Comparison of ENCODE assay signal across 8 cellular contexts in the genomic region with DNA sequence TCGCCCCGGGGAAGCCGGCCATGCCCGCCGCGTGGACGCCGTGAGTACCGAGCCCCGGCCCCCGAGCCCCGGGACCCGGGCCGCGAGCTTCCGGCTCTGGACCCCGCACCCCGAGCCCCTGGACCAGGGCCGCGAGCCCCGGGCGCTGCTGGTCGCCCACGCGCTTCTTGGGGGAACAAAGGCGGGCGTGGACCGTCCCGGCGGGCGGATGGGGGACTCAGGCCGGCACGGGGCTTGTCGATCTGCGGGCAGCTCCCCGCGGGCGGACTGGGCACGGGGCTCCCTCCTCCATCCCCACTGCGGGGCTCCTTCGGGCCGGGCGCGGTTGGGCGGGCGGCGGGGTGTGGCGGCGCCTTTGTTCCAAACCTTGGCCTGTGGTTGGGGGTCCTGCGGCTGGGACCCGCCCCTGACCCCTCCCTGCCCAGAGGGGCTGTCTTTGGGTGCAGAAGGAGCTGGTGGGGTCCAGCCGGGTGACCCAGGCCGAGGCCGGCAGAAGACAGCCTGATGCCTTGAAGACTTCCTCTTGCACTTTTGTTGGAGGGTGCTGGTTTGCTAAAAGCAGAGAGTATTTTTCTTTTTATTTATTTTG. TPM values are rescaled to one million over a fixed set of nuclear protein-coding genes. Genes with fewer than 3 reads are reported as not detected.
DNase-seq lines count a peak whose midpoint lies in the region; ATAC-seq and TF ChIP-seq lines count a peak whose summit lies in the region.

No MANE protein-coding gene starts in this region.

- peaks cover 12% of the 10 kb centered on the region for H3K36me3 ChIP-seq in CD4-positive, CD25-positive, alpha-beta regulatory T cell (ENCODE audit: control insufficient read depth, insufficient read depth, low read length)
- H3K36me3 ChIP-seq in Karpas-422 (ENCODE audit: insufficient read depth, low read length): no peaks in the 10 kb centered on the region
- H3K36me3 ChIP-seq in endodermal cell (ENCODE audit: control insufficient read depth, insufficient read depth, low read length): peaks cover 18% of the 10 kb centered on the region

- peak overlapping the region; percentile 33 for H3K27ac ChIP-seq in CD4-positive, CD25-positive, alpha-beta regulatory T cell (ENCODE audit: insufficient read depth, low read length, poor library complexity, severe bottlenecking)
- H3K27ac ChIP-seq in Karpas-422 (ENCODE audit: low read length) (peak overlapping the region; percentile 34), endodermal cell (ENCODE audit: low read depth, low read length) (peak overlapping the region; percentile 68), caudate nucleus (ENCODE audit: low read depth, low read length) (no peak overlapping the region)

- H3K4me3 Mint-ChIP-seq in CD4-positive, CD25-positive, alpha-beta regulatory T cell: peak overlapping the region; percentile 78 to 87 (median 82)
- H3K4me3 Mint-ChIP-seq in endodermal cell: peak overlapping the region; percentile 59
- peak overlapping the region; percentile 84 for H3K4me3 Mint-ChIP-seq in neural crest cell

- 0% methylated on average over 10 to 54 of the region's 54 CpGs for WGBS in endodermal cell (ENCODE audit: insufficient coverage in 1 of 2, insufficient read length in 1 of 2), 2 experiments

- H3K9me3 ChIP-seq in CD4-positive, CD25-positive, alpha-beta regulatory T cell (ENCODE audit: control insufficient read depth in 2 of 2, low read length in 2 of 2): no peaks in the 10 kb centered on the region
- H3K9me3 ChIP-seq in Karpas-422 (ENCODE audit: low read length) (no peaks in the 10 kb centered on the region), endodermal cell (ENCODE audit: control insufficient read depth, low read length) (no peaks in the 10 kb centered on the region)

- H3K9me3 Mint-ChIP-seq in CD4-positive, CD25-positive, alpha-beta regulatory T cell: no peaks in the 10 kb centered on the region
- H3K9me3 Mint-ChIP-seq in endodermal cell (peaks cover 5% of the 10 kb centered on the region), neural crest cell (peaks cover 9% of the 10 kb centered on the region)

- H3K27me3 Mint-ChIP-seq in CD4-positive, CD25-positive, alpha-beta regulatory T cell: no peaks in the 10 kb centered on the region
- H3K27me3 Mint-ChIP-seq in endodermal cell (ENCODE audit: insufficient read depth) (peaks cover 7% of the 10 kb centered on the region), neural crest cell (ENCODE audit: low read depth) (no peaks in the 10 kb centered on the region)

- peak overlapping the region; percentile 32 for H3K4me3 ChIP-seq in CD4-positive, CD25-positive, alpha-beta regulatory T cell (ENCODE audit: low read depth, low read length)
- H3K4me3 ChIP-seq in Karpas-422 (ENCODE audit: low read length) (peak overlapping the region; percentile 82), endodermal cell (ENCODE audit: low read length) (peak overlapping the region; percentile 80)

- TF ChIP-seq CTCF in endodermal cell (conservative IDR thresholded peaks at IDR 0.05): no peak
- no peak for TF ChIP-seq CTCF in neural crest cell (conservative IDR thresholded peaks at IDR 0.05)

- H2AFZ ChIP-seq in Karpas-422 (ENCODE audit: low read length): no peak overlapping the region

- H3K4me2 ChIP-seq in Karpas-422 (ENCODE audit: low read depth, low read length, poor library complexity, severe bottlenecking): peak overlapping the region; percentile 84

- no peak for ATAC-seq in CD4-positive, CD25-positive, alpha-beta regulatory T cell (ENCODE audit: low read depth in 2 of 2)
- ATAC-seq in left lobe of liver (no peak), GM21529 (IDR thresholded peaks at IDR 0.05; ENCODE audit: unreplicated experiment) (no peak)

- H3K79me2 ChIP-seq in Karpas-422 (ENCODE audit: low read length): peaks cover 30% of the 10 kb centered on the region

- no peaks in the 10 kb centered on the region for H3K27me3 ChIP-seq in CD4-positive, CD25-positive, alpha-beta regulatory T cell (ENCODE audit: control insufficient read depth, insufficient read depth, low read length)
- H3K27me3 ChIP-seq in Karpas-422 (ENCODE audit: low read length): no peaks in the 10 kb centered on the region
- no peaks in the 10 kb centered on the region for H3K27me3 ChIP-seq in endodermal cell (ENCODE audit: control insufficient read depth, insufficient read depth, low read length, poor library complexity, severe bottlenecking)

- H4K20me1 ChIP-seq in Karpas-422 (ENCODE audit: insufficient read depth, low read depth, low read length): peaks cover 24% of the 10 kb centered on the region

- H3K27ac Mint-ChIP-seq in CD4-positive, CD25-positive, alpha-beta regulatory T cell: peak overlapping the region; percentile 26 to 68 (median 36)
- H3K27ac Mint-ChIP-seq in endodermal cell (no peak overlapping the region), neural crest cell (ENCODE audit: unreplicated experiment) (no peak overlapping the region)

- no peaks in the 10 kb centered on the region for H3K36me3 Mint-ChIP-seq in CD4-positive, CD25-positive, alpha-beta regulatory T cell
- peaks cover 11% of the 10 kb centered on the region for H3K36me3 Mint-ChIP-seq in endodermal cell (ENCODE audit: low read depth)
- H3K36me3 Mint-ChIP-seq in neural crest cell (ENCODE audit: low read depth): peaks cover 7% of the 10 kb centered on the region

- H3K9ac ChIP-seq in Karpas-422 (ENCODE audit: low read length): peak overlapping the region; percentile 90
- H3K9ac ChIP-seq in endodermal cell (ENCODE audit: extremely low read depth, low read length, poor library complexity, severe bottlenecking): peak overlapping the region; percentile 64

- no peak for DNase-seq in CD4-positive, CD25-positive, alpha-beta regulatory T cell
- DNase-seq in Karpas-422 (no peak), endodermal cell (peak; percentile 78), neural crest cell (ENCODE audit: low read depth, low spot score) (peak; percentile 30), left lobe of liver (ENCODE audit: low spot score) (no peak), caudate nucleus (lab: John Stamatoyannopoulos, UW) (no peak)
- no peak for DNase-seq in activated CD4-positive, alpha-beta T cell treated with anti-CD3 and anti-CD28 coated beads, Interleukin-2, amount 50 U/mL, for 1 hour

- H3K9me2 ChIP-seq in Karpas-422 (replicated peaks; ENCODE audit: insufficient read depth, low read length): no peaks in the 10 kb centered on the region

- H3K4me1 ChIP-seq in CD4-positive, CD25-positive, alpha-beta regulatory T cell (ENCODE audit: control insufficient read depth, insufficient read depth, low read length, poor library complexity, severe bottlenecking): peaks cover 52% of the 10 kb centered on the region
- peaks cover 40% of the 10 kb centered on the region for H3K4me1 ChIP-seq in Karpas-422 (ENCODE audit: low read length)
- H3K4me1 ChIP-seq in endodermal cell (ENCODE audit: control insufficient read depth, insufficient read depth, low read length): no peaks in the 10 kb centered on the region

- H3K4me1 Mint-ChIP-seq in CD4-positive, CD25-positive, alpha-beta regulatory T cell: peaks cover 4 to 63% (median 36%) of the 10 kb centered on the region in 4 donors
- H3K4me1 Mint-ChIP-seq in endodermal cell (peaks cover 4% of the 10 kb centered on the region), neural crest cell (peaks cover 11% of the 10 kb centered on the region)

RNA-seq across cellular contexts. Expression of a gene that starts 25.2 kb away (rescaled TPM):
- total RNA-seq in CD4-positive, CD25-positive, alpha-beta regulatory T cell: 242 TPM
- 100 to 1,000 TPM; 142 to 151 (median 145) TPM for polyA plus RNA-seq in CD4-positive, CD25-positive, alpha-beta regulatory T cell
- 62.9 and 69.7 TPM in 2 replicates for total RNA-seq in Karpas-422 (2014; rRNA removed; shearing (Covaris generic); ENCODE audit: low replicate concordance)
- total RNA-seq in endodermal cell (100 to 1,000 TPM; 231 to 257 TPM), neural crest cell (230 and 236 TPM in 2 replicates), left lobe of liver (113 TPM)
- polyA plus RNA-seq in endodermal cell (2013, experiment 1 of 2): 244 TPM
- polyA plus RNA-seq in endodermal cell (2013, experiment 2 of 2): 230 TPM

RNA-seq across cellular contexts. Expression of a gene that starts 25.6 kb away (rescaled TPM):
- total RNA-seq in CD4-positive, CD25-positive, alpha-beta regulatory T cell: 61.7 TPM
- polyA plus RNA-seq in CD4-positive, CD25-positive, alpha-beta regulatory T cell: 1 to 10 TPM; 7.6 to 8.6 (median 8.4) TPM
- 17.2 and 29.9 TPM in 2 replicates for total RNA-seq in Karpas-422 (2014; rRNA removed; shearing (Covaris generic); ENCODE audit: low replicate concordance)
- total RNA-seq in endodermal cell: 10 to 100 TPM; 40.5 to 43.8 TPM
- 28.2 TPM for polyA plus RNA-seq in endodermal cell (2013, experiment 1 of 2)
- 21.3 TPM for polyA plus RNA-seq in endodermal cell (2013, experiment 2 of 2)
- 34.8 and 39.1 TPM in 2 replicates for total RNA-seq in neural crest cell
- 59.8 TPM for total RNA-seq in left lobe of liver

Comparison
In these comparisons a context has a peak if more than half of its experiments do, and no peak if none do; other contexts are left out.
1. DNase-seq: peak in endodermal cell (single experiment) and neural crest cell (single experiment); none in CD4-positive, CD25-positive, alpha-beta regulatory T cell (0 of 3), Karpas-422 (single experiment), left lobe of liver (single experiment), activated CD4-positive, alpha-beta T cell treated with anti-CD3 and anti-CD28 coated beads, Interleukin-2, amount 50 U/mL, for 1 hour (single experiment) and caudate nucleus (0 of 61).
2. H3K4me3 ChIP-seq: peak in every context shown above with its lines; median percentile 82 in Karpas-422; 80 in endodermal cell; 32 in CD4-positive, CD25-positive, alpha-beta regulatory T cell.
3. H3K27ac Mint-ChIP-seq: peak in CD4-positive, CD25-positive, alpha-beta regulatory T cell (3 of 3); none in endodermal cell (single experiment) and neural crest cell (single experiment).
4. Peak in every context shown above with its lines, with median percentiles within 50 percentile points of each other: H3K4me3 Mint-ChIP-seq.